Comparison of ENCODE assay signal across 8 cellular contexts in the genomic region with DNA sequence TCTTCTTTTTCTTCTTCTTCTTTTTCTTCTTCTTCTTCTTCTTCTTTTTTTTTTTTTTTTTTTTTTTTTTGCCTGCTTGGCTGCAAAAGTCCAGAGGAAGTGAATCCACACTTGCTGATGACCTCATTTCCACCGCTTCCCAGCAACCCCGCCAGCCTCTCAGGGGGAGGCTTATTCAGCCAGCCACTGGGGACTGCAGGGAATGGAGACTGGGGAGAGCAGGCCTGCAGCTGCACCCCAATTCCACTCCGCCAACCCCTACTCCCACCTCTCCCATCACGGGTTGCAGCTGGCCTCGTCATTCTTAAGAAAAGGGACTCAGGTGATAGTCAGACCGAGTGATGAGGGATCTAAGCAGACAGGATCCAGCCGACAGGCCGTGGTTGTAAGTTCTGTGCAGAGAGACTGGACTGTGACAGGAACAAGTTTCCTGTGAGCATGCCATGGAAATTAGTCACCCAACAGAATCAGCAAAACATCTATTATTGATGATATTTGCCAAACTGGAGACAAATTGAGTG.
DNase-seq lines count a peak whose midpoint lies in the region; ATAC-seq lines count a peak whose summit lies in the region.

No MANE protein-coding gene starts in this region.

- no peaks in the 10 kb centered on the region for H3K27me3 ChIP-seq in layer of hippocampus (ENCODE audit: control insufficient read depth, insufficient read depth, low read length)

- DNase-seq in EH (ENCODE audit: low read depth) = peak; percentile 11
- peak in 43 of 56 donors; percentile 17 to 72 (median 49) for DNase-seq in amygdala (lab: John Stamatoyannopoulos, UW)
- peak in 33 of 49 donors; percentile 24 to 79 (median 53) for DNase-seq in substantia nigra (lab: John Stamatoyannopoulos, UW)
- DNase-seq in NCI-H2227 treated with DMSO at 0.1 percent for 48 hours (lab: John Stamatoyannopoulos, UW) = no peak
- no peak for DNase-seq in activated CD4-positive, alpha-beta T cell treated with anti-CD3 and anti-CD28 coated beads, Interleukin-2, amount 50 U/mL, for 4 hours

- H3K27ac ChIP-seq in layer of hippocampus (ENCODE audit: low read depth, low read length) = peak overlapping the region; percentile 97
- peak overlapping the region; percentile 100 for H3K27ac ChIP-seq in substantia nigra (ENCODE audit: low read depth, low read length, poor library complexity, severe bottlenecking)

- ATAC-seq in HG03095 (IDR thresholded peaks at IDR 0.05; ENCODE audit: unreplicated experiment) = peak; percentile 54
- no peak for ATAC-seq in activated CD4-positive, CD25-positive, alpha-beta regulatory T cell treated with anti-CD3 and anti-CD28 coated beads, Interleukin-2, amount 50 U/mL, for 24 hours

Comparison
In these comparisons a context has a peak if more than half of its experiments do, and no peak if none do; other contexts are left out.
1. DNase-seq: peak in EH (single experiment), amygdala (43 of 56) and substantia nigra (33 of 49); none in NCI-H2227 treated with DMSO at 0.1 percent for 48 hours (single experiment) and activated CD4-positive, alpha-beta T cell treated with anti-CD3 and anti-CD28 coated beads, Interleukin-2, amount 50 U/mL, for 4 hours (0 of 2).